9 cellular contexts compared by ENCODE assay signal in the genomic region with DNA sequence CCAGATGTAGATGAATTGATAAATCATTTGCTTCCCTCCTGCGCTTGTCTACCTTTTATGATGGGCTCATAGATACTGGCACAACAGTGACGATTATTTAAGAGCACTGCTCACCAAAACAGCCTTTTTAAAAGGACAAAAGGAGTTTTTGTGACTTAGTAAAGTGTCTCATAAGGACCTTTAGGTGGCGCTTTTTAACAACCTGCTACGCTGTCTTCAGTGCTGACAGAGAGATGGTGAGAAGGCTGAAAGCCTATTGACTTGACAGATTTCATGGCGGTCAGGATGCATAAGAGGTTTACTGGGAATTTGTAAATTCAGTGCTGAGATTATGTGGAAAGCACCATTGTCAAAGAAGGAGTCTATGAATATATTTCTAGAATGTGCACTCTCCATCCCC.
A peak's percentile ranks its signal among the peaks of the same experiment; 100 is the strongest.
DNase-seq lines count a peak whose midpoint lies in the region; ATAC-seq and TF ChIP-seq lines count a peak whose summit lies in the region.
"Had no signal": no experiment of that assay in that cellular context is flagged by ENCODE, and none has a peak within 500 bp of the region (broad histone marks: within the 10 kb centered on the region; RNA-seq: fewer than 3 reads in every experiment).

No MANE protein-coding gene starts in this region.

- no peak overlapping the region for H3K4me2 ChIP-seq in OCI-LY1 (ENCODE audit: low read length)

- no peaks in the 10 kb centered on the region for H3K27me3 Mint-ChIP-seq in activated CD4-positive, alpha-beta T cell treated with anti-CD3 and anti-CD28 coated beads, Interleukin-2, amount 10 ng/mL, durations not matched to agents 24 days and 14 days

- no peaks in the 10 kb centered on the region for H3K36me3 Mint-ChIP-seq in activated CD4-positive, alpha-beta T cell treated with anti-CD3 and anti-CD28 coated beads, Interleukin-2, amount 10 ng/mL, durations not matched to agents 24 days and 14 days (ENCODE audit: low read depth)

- DNase-seq in AG20443 (ENCODE audit: low spot score): peak; percentile 20
- DNase-seq in globus pallidus (ENCODE audit: low spot score): peak; percentile 6
- no peak for DNase-seq in activated CD4-positive, alpha-beta T cell treated with anti-CD3 and anti-CD28 coated beads, Interleukin-2, amount 10 ng/mL, durations not matched to agents 24 days and 14 days
- DNase-seq in 8988T: no peak
- DNase-seq: stimulated activated CD4-positive, alpha-beta T cell treated with anti-CD3 and anti-CD28 coated beads, Interleukin-4, amount 100 ng/mL, for 1 hour had no signal

- no peaks in the 10 kb centered on the region for H3K4me1 ChIP-seq in OCI-LY1 (ENCODE audit: insufficient read depth, low read length, severe bottlenecking)

- no peaks in the 10 kb centered on the region for H3K9me2 ChIP-seq in OCI-LY1 (ENCODE audit: low read depth, low read length)

- TF ChIP-seq CTCF in OCI-LY1 (IDR thresholded peaks at IDR 0.05; ENCODE audit: low read length): peak; percentile 64

- H3K27ac Mint-ChIP-seq in activated CD4-positive, alpha-beta T cell treated with anti-CD3 and anti-CD28 coated beads, Interleukin-2, amount 10 ng/mL, durations not matched to agents 24 days and 14 days: no peak overlapping the region

- no peak overlapping the region for H3K9ac ChIP-seq in OCI-LY1 (ENCODE audit: low read length)

- no peak overlapping the region for H2AFZ ChIP-seq in OCI-LY1 (ENCODE audit: low read length)

- H3K9me3 ChIP-seq in OCI-LY1 (ENCODE audit: low read length): no peaks in the 10 kb centered on the region

- no peaks in the 10 kb centered on the region for H3K4me1 Mint-ChIP-seq in activated CD4-positive, alpha-beta T cell treated with anti-CD3 and anti-CD28 coated beads, Interleukin-2, amount 10 ng/mL, durations not matched to agents 24 days and 14 days

- intact Hi-C loops in activated CD4-positive, alpha-beta T cell treated with anti-CD3 and anti-CD28 coated beads, Interleukin-2, amount 10 ng/mL, durations not matched to agents 24 days and 14 days (cut with micrococcal nuclease): no loop called here

- no peaks in the 10 kb centered on the region for H4K20me1 ChIP-seq in OCI-LY1 (ENCODE audit: insufficient read depth, low read length)

- ATAC-seq in HG02852 (IDR thresholded peaks at IDR 0.05; ENCODE audit: unreplicated experiment) (peak; percentile 52), GM18520 (IDR thresholded peaks at IDR 0.05; ENCODE audit: unreplicated experiment) (no peak), HG03139 (IDR thresholded peaks at IDR 0.05; ENCODE audit: unreplicated experiment) (no peak)

- H3K9me3 Mint-ChIP-seq in activated CD4-positive, alpha-beta T cell treated with anti-CD3 and anti-CD28 coated beads, Interleukin-2, amount 10 ng/mL, durations not matched to agents 24 days and 14 days: no peaks in the 10 kb centered on the region

- H3K36me3 ChIP-seq in OCI-LY1 (ENCODE audit: insufficient read depth, low read length): no peaks in the 10 kb centered on the region

- no peak overlapping the region for H3K4me3 Mint-ChIP-seq in activated CD4-positive, alpha-beta T cell treated with anti-CD3 and anti-CD28 coated beads, Interleukin-2, amount 10 ng/mL, durations not matched to agents 24 days and 14 days

- no peak overlapping the region for H3K27ac ChIP-seq in OCI-LY1 (ENCODE audit: low read depth, low read length, poor library complexity, severe bottlenecking)

- H3K4me3 ChIP-seq in OCI-LY1 (ENCODE audit: low read depth, low read length, poor library complexity, severe bottlenecking): no peak overlapping the region

- 0 out of 2 replicates have a peak, but pooled peaks cover 7% of the 10 kb centered on the region for H3K27me3 ChIP-seq in OCI-LY1 (ENCODE audit: insufficient read depth, low read length)

- H3F3A ChIP-seq in OCI-LY1 (ENCODE audit: insufficient read depth, low read length): no peaks in the 10 kb centered on the region

- H3K79me2 ChIP-seq in OCI-LY1 (ENCODE audit: insufficient read depth, low read length): no peaks in the 10 kb centered on the region

Comparison
In these comparisons a context has a peak if more than half of its experiments do, and no peak if none do; other contexts are left out.
1. DNase-seq: peak in AG20443 (single experiment) and globus pallidus (single experiment); none in activated CD4-positive, alpha-beta T cell treated with anti-CD3 and anti-CD28 coated beads, Interleukin-2, amount 10 ng/mL, durations not matched to agents 24 days and 14 days (single experiment) and 8988T (single experiment).